ENCODE assay signal across 8 cellular contexts in genomic region chr17:10119203-10120112, GRCh38.
DNase-seq lines count a peak whose midpoint lies in the region; ATAC-seq and TF ChIP-seq lines count a peak whose summit lies in the region.

No MANE protein-coding gene starts in this region.

- DNase-seq in activated naive CD4-positive, alpha-beta T cell treated with anti-CD3 and anti-CD28 coated beads, Interleukin-2, amount 10 ng/mL, durations not matched to agents 7 days and 5 days = no peak
- no peak for DNase-seq in activated naive CD4-positive, alpha-beta T cell treated with anti-CD3 and anti-CD28 coated beads for 36 hours
- DNase-seq in UCSD-AML1 (lab: John Stamatoyannopoulos, UW; ENCODE audit: unreplicated experiment) (peak; percentile 75), left colon (peak; percentile 66 to 81), erythroblast (lab: John Stamatoyannopoulos, UW) (no peak)

- ATAC-seq in left colon = peak; percentile 91
- no peak for ATAC-seq in HG02973 (IDR thresholded peaks at IDR 0.05; ENCODE audit: unreplicated experiment)
- no peak for ATAC-seq in GM19467 (IDR thresholded peaks at IDR 0.05; ENCODE audit: unreplicated experiment)

- no peaks in the 10 kb centered on the region for H3K9me3 Mint-ChIP-seq in activated naive CD4-positive, alpha-beta T cell treated with anti-CD3 and anti-CD28 coated beads, Interleukin-2, amount 10 ng/mL, durations not matched to agents 7 days and 5 days
- no peaks in the 10 kb centered on the region for H3K9me3 Mint-ChIP-seq in activated naive CD4-positive, alpha-beta T cell treated with anti-CD3 and anti-CD28 coated beads for 36 hours

- H3K4me1 Mint-ChIP-seq in activated naive CD4-positive, alpha-beta T cell treated with anti-CD3 and anti-CD28 coated beads, Interleukin-2, amount 10 ng/mL, durations not matched to agents 7 days and 5 days = peaks cover 72% of the 10 kb centered on the region
- H3K4me1 Mint-ChIP-seq in activated naive CD4-positive, alpha-beta T cell treated with anti-CD3 and anti-CD28 coated beads for 36 hours (ENCODE audit: low read depth) = peaks cover 33% of the 10 kb centered on the region

- no peak overlapping the region for H3K4me3 ChIP-seq in urinary bladder (ENCODE audit: low read depth, low read length)

- CTCF ChIA-PET in activated naive CD4-positive, alpha-beta T cell treated with anti-CD3 and anti-CD28 coated beads, Interleukin-2, amount 10 ng/mL, durations not matched to agents 7 days and 5 days (lab: Charles Lee) = no interaction called here
- CTCF ChIA-PET in activated naive CD4-positive, alpha-beta T cell treated with anti-CD3 and anti-CD28 coated beads for 36 hours (lab: Charles Lee) = no interaction called here

- intact Hi-C loops in activated naive CD4-positive, alpha-beta T cell treated with anti-CD3 and anti-CD28 coated beads for 36 hours (cut with micrococcal nuclease) = loop anchor here (5.0 kb wide), 1 partner anchor 108 kb away; no protein-coding TSS in a partner anchor
- intact Hi-C loops in left colon (cut with DNase I, micrococcal nuclease) = loop anchor here in 1 of 2 donors (10.0 kb wide), 1 partner anchor 65 kb away; no protein-coding TSS in a partner anchor

- TF ChIP-seq POLR2A in erythroblast (IDR thresholded peaks at IDR 0.05; ENCODE audit: low read length) = no peak

- no peaks in the 10 kb centered on the region for H3K4me1 ChIP-seq in urinary bladder (ENCODE audit: insufficient read depth)

- peak overlapping the region; percentile 35 for H3K27ac ChIP-seq in urinary bladder (ENCODE audit: low read depth)

- peaks cover 21% of the 10 kb centered on the region for H3K27me3 Mint-ChIP-seq in activated naive CD4-positive, alpha-beta T cell treated with anti-CD3 and anti-CD28 coated beads, Interleukin-2, amount 10 ng/mL, durations not matched to agents 7 days and 5 days
- H3K27me3 Mint-ChIP-seq in activated naive CD4-positive, alpha-beta T cell treated with anti-CD3 and anti-CD28 coated beads for 36 hours (ENCODE audit: low read depth) = peaks cover 27% of the 10 kb centered on the region

- H3K27ac Mint-ChIP-seq in activated naive CD4-positive, alpha-beta T cell treated with anti-CD3 and anti-CD28 coated beads, Interleukin-2, amount 10 ng/mL, durations not matched to agents 7 days and 5 days = peak overlapping the region; percentile 83
- H3K27ac Mint-ChIP-seq in activated naive CD4-positive, alpha-beta T cell treated with anti-CD3 and anti-CD28 coated beads for 36 hours = no peak overlapping the region

- H3K36me3 Mint-ChIP-seq in activated naive CD4-positive, alpha-beta T cell treated with anti-CD3 and anti-CD28 coated beads, Interleukin-2, amount 10 ng/mL, durations not matched to agents 7 days and 5 days = no peaks in the 10 kb centered on the region
- no peaks in the 10 kb centered on the region for H3K36me3 Mint-ChIP-seq in activated naive CD4-positive, alpha-beta T cell treated with anti-CD3 and anti-CD28 coated beads for 36 hours (ENCODE audit: low read depth)

- WGBS in urinary bladder = 58% methylated on average over 9 of the region's 9 CpGs

- no peak overlapping the region for H3K4me3 Mint-ChIP-seq in activated naive CD4-positive, alpha-beta T cell treated with anti-CD3 and anti-CD28 coated beads, Interleukin-2, amount 10 ng/mL, durations not matched to agents 7 days and 5 days
- no peak overlapping the region for H3K4me3 Mint-ChIP-seq in activated naive CD4-positive, alpha-beta T cell treated with anti-CD3 and anti-CD28 coated beads for 36 hours

- no peaks in the 10 kb centered on the region for H3K36me3 ChIP-seq in urinary bladder (ENCODE audit: insufficient read depth)

Comparison
In these comparisons a context has a peak if more than half of its experiments do, and no peak if none do; other contexts are left out.
1. DNase-seq: peak in UCSD-AML1 (single experiment) and left colon (2 of 2); none in activated naive CD4-positive, alpha-beta T cell treated with anti-CD3 and anti-CD28 coated beads, Interleukin-2, amount 10 ng/mL, durations not matched to agents 7 days and 5 days (single experiment), activated naive CD4-positive, alpha-beta T cell treated with anti-CD3 and anti-CD28 coated beads for 36 hours (single experiment) and erythroblast (0 of 2).